ENCODE assay signal across 27 cellular contexts in genomic region chr9:101247297-101247696, GRCh38.
"Had no signal": no experiment of that assay in that cellular context is flagged by ENCODE, and none has a peak within 500 bp of the region (broad histone marks: within the 10 kb centered on the region; RNA-seq: fewer than 3 reads in every experiment).

No MANE protein-coding gene starts in this region.

- H3K27me3 ChIP-seq: hepatocyte, pancreas, stomach, testis, thyroid gland, upper lobe of right lung had no signal

- H3K4me3 ChIP-seq: hepatocyte, left ventricle myocardium inferior, lung, pancreas, prostate gland, skin epidermis, stomach, testis, thyroid gland, upper lobe of right lung had no signal

- FAIRE-seq: pancreas, urothelium cell line had no signal

- ATAC-seq: naive thymus-derived CD8-positive, alpha-beta T cell; pancreas; right cardiac atrium; sciatic nerve; stimulated activated naive B cell treated with anti-CD40 and anti-IgM and Interleukin-4, amounts not matched to agents 10 μg/mL and 1 μg/mL and 100 μg/mL, for 72 hours; stimulated activated naive CD8-positive, alpha-beta T cell treated with anti-CD3 and anti-CD28 coated beads, Interleukin-15, Interleukin-2, amounts not matched to agents 100 U/mL and 50 U/mL, for 24 hours; upper lobe of right lung had no signal

- H3K36me3 ChIP-seq: left ventricle myocardium inferior, pancreas, prostate gland, stomach, thyroid gland, upper lobe of right lung had no signal

- DNase-seq: islet precursor cell; left ventricle myocardium inferior; mesendoderm; midbrain; naive thymus-derived CD8-positive, alpha-beta T cell; nucleus accumbens; pancreas; posterior cingulate gyrus; retina; right cardiac atrium; stimulated activated CD4-positive, alpha-beta T cell treated with anti-CD3 and anti-CD28 coated beads, Interleukin-12 subunit alpha, Interleukin-12 subunit beta, amount 100 ng/mL, for 4 hours; stimulated activated CD4-positive, alpha-beta T cell treated with anti-CD3 and anti-CD28 coated beads, Interleukin-15, amount 100 ng/mL, for 24 hours; stimulated activated CD4-positive, alpha-beta T cell treated with anti-CD3 and anti-CD28 coated beads, Interleukin-2, amount 100 ng/mL, for 24 hours; stimulated activated CD4-positive, alpha-beta T cell treated with anti-CD3 and anti-CD28 coated beads, Interleukin-4, amount 100 ng/mL, for 1 hour; stimulated activated naive B cell treated with anti-CD40 and anti-IgM and Interleukin-4, amounts not matched to agents 10 μg/mL and 1 μg/mL and 100 μg/mL, for 72 hours; stimulated activated naive CD8-positive, alpha-beta T cell treated with anti-CD3 and anti-CD28 coated beads, Interleukin-15, Interleukin-2, amounts not matched to agents 100 U/mL and 50 U/mL, for 24 hours; stomach; testis; thyroid gland; trophoblast cell; upper lobe of right lung had no signal
